ENCODE assay signal across 12 cellular contexts in the genomic region with DNA sequence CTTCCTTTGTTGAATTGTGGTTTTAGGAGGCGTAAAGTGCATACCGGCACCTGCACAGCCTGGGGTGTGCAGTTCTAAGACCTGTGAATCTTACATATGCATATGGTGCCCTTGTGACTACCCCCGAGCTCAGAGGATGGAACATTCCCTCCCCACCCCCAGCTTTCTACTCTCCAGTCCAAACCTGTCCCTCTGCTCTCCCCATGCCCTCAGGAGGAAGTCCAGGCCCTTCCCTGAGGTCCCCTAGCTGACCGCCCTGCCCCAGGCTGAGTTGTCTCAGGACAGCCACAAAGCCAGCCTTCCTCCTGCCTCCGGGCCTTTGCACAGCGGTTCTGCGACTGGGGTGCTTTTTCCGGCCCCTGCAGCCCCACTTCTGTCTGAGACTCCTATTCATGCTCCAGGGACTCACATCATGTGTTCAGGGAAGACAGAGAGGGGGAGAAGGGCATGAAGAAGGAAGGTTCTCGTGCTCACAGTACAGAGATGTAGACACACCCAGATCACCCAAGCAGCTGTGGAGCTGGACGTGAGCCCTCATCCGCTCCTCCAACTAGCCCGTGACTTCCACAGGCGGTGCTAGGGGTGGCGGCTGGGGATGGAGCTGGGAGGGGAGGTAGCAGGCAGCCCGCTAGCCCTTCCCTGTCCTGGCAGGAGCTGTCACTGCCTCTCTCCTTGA. TPM values are rescaled to one million over a fixed set of nuclear protein-coding genes. Genes with fewer than 3 reads are reported as not detected.
DNase-seq lines count a peak whose midpoint lies in the region; ATAC-seq and TF ChIP-seq lines count a peak whose summit lies in the region.
"Had no signal": no experiment of that assay in that cellular context is flagged by ENCODE, and none has a peak within 500 bp of the region (broad histone marks: within the 10 kb centered on the region; RNA-seq: fewer than 3 reads in every experiment).

No MANE protein-coding gene starts in this region.

- H3K4me1 Mint-ChIP-seq in glutamatergic neuron (ENCODE audit: low read depth, unreplicated experiment) (peaks cover 11% of the 10 kb centered on the region), endothelial cell (ENCODE audit: unreplicated experiment) (no peaks in the 10 kb centered on the region)

- H3K27ac Mint-ChIP-seq in glutamatergic neuron (ENCODE audit: unreplicated experiment) (peak overlapping the region; percentile 72), endothelial cell (ENCODE audit: unreplicated experiment) (no peak overlapping the region)

- H3K27me3 Mint-ChIP-seq in glutamatergic neuron (ENCODE audit: unreplicated experiment), result no peaks in the 10 kb centered on the region
- H3K27me3 Mint-ChIP-seq in endothelial cell (ENCODE audit: unreplicated experiment), result no peaks in the 10 kb centered on the region

- H3K4me3 Mint-ChIP-seq in glutamatergic neuron (ENCODE audit: unreplicated experiment) (no peak overlapping the region), endothelial cell (ENCODE audit: unreplicated experiment) (no peak overlapping the region)

- H3K9me3 Mint-ChIP-seq in glutamatergic neuron (ENCODE audit: unreplicated experiment) (peaks cover 2% of the 10 kb centered on the region), endothelial cell (ENCODE audit: unreplicated experiment) (no peaks in the 10 kb centered on the region)

- H3K36me3 Mint-ChIP-seq in glutamatergic neuron (ENCODE audit: unreplicated experiment) (no peaks in the 10 kb centered on the region), endothelial cell (ENCODE audit: low read depth, unreplicated experiment) (no peaks in the 10 kb centered on the region)

- DNase-seq in NCI-H1694 (lab: John Stamatoyannopoulos, UW) (peak; percentile 28), NCI-H1694 treated with DMSO at 0.1 percent for 48 hours (lab: John Stamatoyannopoulos, UW) (no peak), NCI-H748 (lab: John Stamatoyannopoulos, UW; ENCODE audit: unreplicated experiment) (peak; percentile 63), glutamatergic neuron (peak; percentile 50), stromal cell of bone marrow (ENCODE audit: low read depth) (peak; percentile 6), NCI-H1930 (lab: John Stamatoyannopoulos, UW) (no peak), endothelial cell (ENCODE audit: low spot score) (no peak)
- DNase-seq: activated CD8-positive, alpha-beta memory T cell treated with anti-CD3 and anti-CD28 coated beads, Interleukin-2, amount 50 U/mL, for 48 hours; NCI-H1048; stimulated activated CD4-positive, alpha-beta T cell treated with anti-CD3 and anti-CD28 coated beads, Interleukin-15, amount 100 ng/mL, for 24 hours had no signal

- no peak for ATAC-seq in GM21717 (IDR thresholded peaks at IDR 0.05; ENCODE audit: unreplicated experiment)
- ATAC-seq: GM12878 had no signal

- no peak for TF ChIP-seq CTCF in glutamatergic neuron (IDR thresholded peaks at IDR 0.05; ENCODE audit: partially characterized antibody, unreplicated experiment)
- TF ChIP-seq CTCF in endothelial cell (IDR thresholded peaks at IDR 0.05; ENCODE audit: unreplicated experiment), result no peak

RNA-seq across cellular contexts. Expression of gene FLRT1, which starts 50.7 kb away (rescaled TPM):
- total RNA-seq in glutamatergic neuron (ENCODE audit: unreplicated experiment) (3.7 TPM), endothelial cell (ENCODE audit: unreplicated experiment) (not detected)
- total RNA-seq: GM12878 had no signal

Comparison
In these comparisons a context has a peak if more than half of its experiments do, and no peak if none do; other contexts are left out.
1. DNase-seq: peak in NCI-H1694 (single experiment), NCI-H748 (single experiment), glutamatergic neuron (single experiment) and stromal cell of bone marrow (single experiment); none in NCI-H1694 treated with DMSO at 0.1 percent for 48 hours (single experiment), NCI-H1930 (0 of 2) and endothelial cell (single experiment).